Comparison of ENCODE assay signal across 1 cellular context in the genomic region with DNA sequence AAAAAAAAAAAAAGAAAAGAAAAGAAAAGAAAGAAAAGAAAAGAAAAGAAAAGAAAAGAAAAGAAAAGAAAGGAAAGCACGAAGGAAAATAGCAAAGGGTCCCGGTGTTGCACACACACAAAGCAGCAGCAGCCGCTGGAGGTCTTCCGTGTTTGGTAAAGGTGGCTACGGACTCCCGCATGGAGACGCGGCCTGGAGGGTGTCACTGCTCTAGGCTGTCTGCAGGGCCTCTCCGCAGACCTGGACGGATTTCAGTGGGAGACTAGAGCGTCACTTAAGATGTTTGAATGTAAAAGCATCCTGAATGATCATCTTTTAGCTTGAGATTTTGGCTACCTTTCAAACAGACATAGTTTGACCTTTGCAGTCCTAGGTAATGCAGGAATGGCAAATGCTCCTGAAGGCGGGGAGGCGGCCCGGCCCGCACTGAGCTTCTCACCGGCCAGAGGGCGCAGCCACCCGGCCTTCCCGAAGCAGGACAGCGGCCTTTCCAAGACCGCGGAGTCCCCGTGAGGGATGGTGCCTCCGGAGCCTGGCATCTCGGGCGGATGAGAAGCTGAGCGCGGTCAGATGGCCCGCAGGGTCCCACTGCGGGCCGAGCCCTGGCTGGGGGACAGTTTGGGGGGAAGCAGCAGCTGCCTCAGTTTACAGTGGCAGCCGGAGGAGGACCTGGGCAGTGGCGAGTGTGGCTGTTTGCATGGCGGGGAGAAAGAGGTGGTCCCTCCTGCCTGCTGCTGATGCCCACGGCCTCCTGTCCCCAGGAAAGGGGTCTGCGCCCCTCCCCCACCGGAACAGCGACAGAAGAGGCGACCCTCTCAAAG.
TF ChIP-seq lines count a peak whose summit lies in the region.

No MANE protein-coding gene starts in this region.

TF ChIP-seq in GM23338, 12 proteins besides CTCF, POLR2A, EP300 and RAD21 (continued from another document):
- TF ChIP-seq, protein P1, sequence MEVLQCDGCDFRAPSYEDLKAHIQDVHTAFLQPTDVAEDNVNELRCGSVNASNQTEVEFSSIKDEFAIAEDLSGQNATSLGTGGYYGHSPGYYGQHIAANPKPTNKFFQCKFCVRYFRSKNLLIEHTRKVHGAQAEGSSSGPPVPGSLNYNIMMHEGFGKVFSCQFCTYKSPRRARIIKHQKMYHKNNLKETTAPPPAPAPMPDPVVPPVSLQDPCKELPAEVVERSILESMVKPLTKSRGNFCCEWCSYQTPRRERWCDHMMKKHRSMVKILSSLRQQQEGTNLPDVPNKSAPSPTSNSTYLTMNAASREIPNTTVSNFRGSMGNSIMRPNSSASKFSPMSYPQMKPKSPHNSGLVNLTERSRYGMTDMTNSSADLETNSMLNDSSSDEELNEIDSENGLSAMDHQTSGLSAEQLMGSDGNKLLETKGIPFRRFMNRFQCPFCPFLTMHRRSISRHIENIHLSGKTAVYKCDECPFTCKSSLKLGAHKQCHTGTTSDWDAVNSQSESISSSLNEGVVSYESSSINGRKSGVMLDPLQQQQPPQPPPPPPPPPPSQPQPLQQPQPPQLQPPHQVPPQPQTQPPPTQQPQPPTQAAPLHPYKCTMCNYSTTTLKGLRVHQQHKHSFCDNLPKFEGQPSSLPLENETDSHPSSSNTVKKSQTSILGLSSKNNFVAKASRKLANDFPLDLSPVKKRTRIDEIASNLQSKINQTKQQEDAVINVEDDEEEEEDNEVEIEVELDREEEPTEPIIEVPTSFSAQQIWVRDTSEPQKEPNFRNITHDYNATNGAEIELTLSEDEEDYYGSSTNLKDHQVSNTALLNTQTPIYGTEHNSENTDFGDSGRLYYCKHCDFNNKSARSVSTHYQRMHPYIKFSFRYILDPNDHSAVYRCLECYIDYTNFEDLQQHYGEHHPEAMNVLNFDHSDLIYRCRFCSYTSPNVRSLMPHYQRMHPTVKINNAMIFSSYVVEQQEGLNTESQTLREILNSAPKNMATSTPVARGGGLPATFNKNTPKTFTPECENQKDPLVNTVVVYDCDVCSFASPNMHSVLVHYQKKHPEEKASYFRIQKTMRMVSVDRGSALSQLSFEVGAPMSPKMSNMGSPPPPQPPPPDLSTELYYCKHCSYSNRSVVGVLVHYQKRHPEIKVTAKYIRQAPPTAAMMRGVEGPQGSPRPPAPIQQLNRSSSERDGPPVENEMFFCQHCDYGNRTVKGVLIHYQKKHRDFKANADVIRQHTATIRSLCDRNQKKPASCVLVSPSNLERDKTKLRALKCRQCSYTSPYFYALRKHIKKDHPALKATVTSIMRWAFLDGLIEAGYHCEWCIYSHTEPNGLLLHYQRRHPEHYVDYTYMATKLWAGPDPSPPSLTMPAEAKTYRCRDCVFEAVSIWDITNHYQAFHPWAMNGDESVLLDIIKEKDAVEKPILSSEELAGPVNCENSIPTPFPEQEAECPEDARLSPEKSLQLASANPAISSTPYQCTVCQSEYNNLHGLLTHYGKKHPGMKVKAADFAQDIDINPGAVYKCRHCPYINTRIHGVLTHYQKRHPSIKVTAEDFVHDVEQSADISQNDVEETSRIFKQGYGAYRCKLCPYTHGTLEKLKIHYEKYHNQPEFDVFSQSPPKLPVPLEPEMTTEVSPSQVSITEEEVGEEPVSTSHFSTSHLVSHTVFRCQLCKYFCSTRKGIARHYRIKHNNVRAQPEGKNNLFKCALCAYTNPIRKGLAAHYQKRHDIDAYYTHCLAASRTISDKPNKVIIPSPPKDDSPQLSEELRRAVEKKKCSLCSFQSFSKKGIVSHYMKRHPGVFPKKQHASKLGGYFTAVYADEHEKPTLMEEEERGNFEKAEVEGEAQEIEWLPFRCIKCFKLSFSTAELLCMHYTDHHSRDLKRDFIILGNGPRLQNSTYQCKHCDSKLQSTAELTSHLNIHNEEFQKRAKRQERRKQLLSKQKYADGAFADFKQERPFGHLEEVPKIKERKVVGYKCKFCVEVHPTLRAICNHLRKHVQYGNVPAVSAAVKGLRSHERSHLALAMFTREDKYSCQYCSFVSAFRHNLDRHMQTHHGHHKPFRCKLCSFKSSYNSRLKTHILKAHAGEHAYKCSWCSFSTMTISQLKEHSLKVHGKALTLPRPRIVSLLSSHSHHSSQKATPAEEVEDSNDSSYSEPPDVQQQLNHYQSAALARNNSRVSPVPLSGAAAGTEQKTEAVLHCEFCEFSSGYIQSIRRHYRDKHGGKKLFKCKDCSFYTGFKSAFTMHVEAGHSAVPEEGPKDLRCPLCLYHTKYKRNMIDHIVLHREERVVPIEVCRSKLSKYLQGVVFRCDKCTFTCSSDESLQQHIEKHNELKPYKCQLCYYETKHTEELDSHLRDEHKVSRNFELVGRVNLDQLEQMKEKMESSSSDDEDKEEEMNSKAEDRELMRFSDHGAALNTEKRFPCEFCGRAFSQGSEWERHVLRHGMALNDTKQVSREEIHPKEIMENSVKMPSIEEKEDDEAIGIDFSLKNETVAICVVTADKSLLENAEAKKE (CRISPR knock-in tag; IDR thresholded peaks at IDR 0.05) = no peak
- TF ChIP-seq EZH2 (IDR thresholded peaks at IDR 0.05; ENCODE audit: low read depth, unreplicated experiment) = no peak
- no peak for TF ChIP-seq ZNF331 (CRISPR knock-in tag; IDR thresholded peaks at IDR 0.05; ENCODE audit: low read depth)
- no peak for TF ChIP-seq ZNF114 (CRISPR knock-in tag; IDR thresholded peaks at IDR 0.05)
- no peak for TF ChIP-seq ETS1 (IDR thresholded peaks at IDR 0.05)
- TF ChIP-seq STAT1 (IDR thresholded peaks at IDR 0.05; ENCODE audit: unreplicated experiment) = no peak
- TF ChIP-seq EZH2phosphoT487 (IDR thresholded peaks at IDR 0.05; ENCODE audit: unreplicated experiment) = no peak
- no peak for TF ChIP-seq REST (IDR thresholded peaks at IDR 0.05; ENCODE audit: unreplicated experiment)
- TF ChIP-seq CREB1 (CRISPR knock-in tag; IDR thresholded peaks at IDR 0.05; ENCODE audit: low read depth) = no peak
- no peak for TF ChIP-seq JUNB (IDR thresholded peaks at IDR 0.05; ENCODE audit: unreplicated experiment)
- no peak for TF ChIP-seq NANOG (IDR thresholded peaks at IDR 0.05; ENCODE audit: borderline replicate concordance)
